In genomic region chr1:197903196-197903514, GRCh38 we compare ENCODE assay signal across 8 cellular contexts. TPM values are rescaled to one million over a fixed set of nuclear protein-coding genes. Genes with fewer than 3 reads are reported as not detected.
DNase-seq lines count a peak whose midpoint lies in the region; ATAC-seq and TF ChIP-seq lines count a peak whose summit lies in the region.

No MANE protein-coding gene starts in this region.

- H3K36me3 Mint-ChIP-seq in activated naive CD4-positive, alpha-beta T cell treated with anti-CD3 and anti-CD28 coated beads, Interleukin-2, amount 50 U/mL, for 24 hours, result no peaks in the 10 kb centered on the region
- H3K36me3 Mint-ChIP-seq in activated naive CD4-positive, alpha-beta T cell treated with anti-CD3 and anti-CD28 coated beads, Interleukin-2, amount 50 U/mL, for 72 hours, result peaks cover 0 to 10% of the 10 kb centered on the region in 2 donors

- H3K79me1 ChIP-seq in mesendoderm (ENCODE audit: low read length), result no peaks in the 10 kb centered on the region

- no peaks in the 10 kb centered on the region for H3K79me2 ChIP-seq in mesendoderm (ENCODE audit: control insufficient read depth, insufficient read depth, low read length)

- intact Hi-C loops in breast epithelium (cut with DNase I; ENCODE audit: low total_unique reads), result no loop called here

- no peaks in the 10 kb centered on the region for H3K9me3 Mint-ChIP-seq in activated naive CD4-positive, alpha-beta T cell treated with anti-CD3 and anti-CD28 coated beads, Interleukin-2, amount 50 U/mL, for 24 hours
- no peaks in the 10 kb centered on the region for H3K9me3 Mint-ChIP-seq in activated naive CD4-positive, alpha-beta T cell treated with anti-CD3 and anti-CD28 coated beads, Interleukin-2, amount 50 U/mL, for 72 hours

- no peak overlapping the region for H2AK5ac ChIP-seq in mesendoderm (ENCODE audit: low read length)

- no peak overlapping the region for H3K18ac ChIP-seq in mesendoderm (ENCODE audit: low read length)

- peak overlapping the region; percentile 77 for H3K4me2 ChIP-seq in mesendoderm (ENCODE audit: low read length)

- DNase-seq in activated naive CD4-positive, alpha-beta T cell treated with anti-CD3 and anti-CD28 coated beads, Interleukin-2, amount 50 U/mL, for 72 hours (ENCODE audit: low spot score in 2 of 2), result no peak
- DNase-seq in breast epithelium (ENCODE audit: low spot score in 2 of 2) (no peak), mesendoderm (no peak), SIG-M5 (lab: John Stamatoyannopoulos, UW) (no peak), NCI-H524 (lab: John Stamatoyannopoulos, UW) (no peak), NOMO-1 treated with dmso at 0.1 percent for 144 hours (lab: John Stamatoyannopoulos, UW; ENCODE audit: unreplicated experiment) (no peak)

- H3K56ac ChIP-seq in mesendoderm (ENCODE audit: low read length), result peak overlapping the region; percentile 77

- H3K4me3 Mint-ChIP-seq in activated naive CD4-positive, alpha-beta T cell treated with anti-CD3 and anti-CD28 coated beads, Interleukin-2, amount 50 U/mL, for 24 hours, result peak overlapping the region; percentile 93

- H3K36me3 ChIP-seq in breast epithelium (no peaks in the 10 kb centered on the region), mesendoderm (ENCODE audit: control insufficient read depth, insufficient read depth, low read length) (no peaks in the 10 kb centered on the region), urinary bladder (ENCODE audit: insufficient read depth) (no peaks in the 10 kb centered on the region)

- H3K27ac ChIP-seq in breast epithelium (peak overlapping the region; percentile 87 to 91), mesendoderm (ENCODE audit: low read depth, low read length) (no peak overlapping the region), urinary bladder (ENCODE audit: low read depth) (no peak overlapping the region)

- ATAC-seq in activated naive CD4-positive, alpha-beta T cell treated with anti-CD3 and anti-CD28 coated beads, Interleukin-2, amount 50 U/mL, for 72 hours, result no peak

- H2BK5ac ChIP-seq in mesendoderm (ENCODE audit: low read length), result no peak overlapping the region

- H3K9ac ChIP-seq in mesendoderm (ENCODE audit: low read length), result peak overlapping the region; percentile 67

- peaks cover 48% of the 10 kb centered on the region for H3K27me3 Mint-ChIP-seq in activated naive CD4-positive, alpha-beta T cell treated with anti-CD3 and anti-CD28 coated beads, Interleukin-2, amount 50 U/mL, for 24 hours

- H3K9me3 ChIP-seq in breast epithelium, result no peaks in the 10 kb centered on the region

- H2BK120ac ChIP-seq in mesendoderm (ENCODE audit: low read depth, low read length), result no peak overlapping the region

- H3K27ac Mint-ChIP-seq in activated naive CD4-positive, alpha-beta T cell treated with anti-CD3 and anti-CD28 coated beads, Interleukin-2, amount 50 U/mL, for 24 hours, result peak overlapping the region; percentile 76
- peak overlapping the region in 1 of 2 donors; percentile 36 for H3K27ac Mint-ChIP-seq in activated naive CD4-positive, alpha-beta T cell treated with anti-CD3 and anti-CD28 coated beads, Interleukin-2, amount 50 U/mL, for 72 hours

- H4K8ac ChIP-seq in mesendoderm (ENCODE audit: low read depth, low read length), result no peak overlapping the region

- H3K4me3 ChIP-seq in breast epithelium (peak overlapping the region; percentile 67 to 74 (median 72)), mesendoderm (ENCODE audit: low read length) (peak overlapping the region; percentile 48), urinary bladder (ENCODE audit: low read depth, low read length) (peak overlapping the region; percentile 86)

- no peak overlapping the region for H3K23ac ChIP-seq in mesendoderm (ENCODE audit: low read length)

- H3K4ac ChIP-seq in mesendoderm (ENCODE audit: low read depth, low read length), result no peak overlapping the region

- H3K27me3 ChIP-seq in breast epithelium (peaks cover 0 to 9% of the 10 kb centered on the region in 2 donors), mesendoderm (ENCODE audit: insufficient read depth, low read length, poor library complexity) (peaks cover 32% of the 10 kb centered on the region)

- no peak overlapping the region for H2BK15ac ChIP-seq in mesendoderm (replicated peaks; ENCODE audit: low read depth)

- H3K4me1 ChIP-seq in breast epithelium (peaks cover 0 to 3% of the 10 kb centered on the region in 2 donors), mesendoderm (ENCODE audit: control insufficient read depth, low read depth, low read length) (no peaks in the 10 kb centered on the region), urinary bladder (ENCODE audit: insufficient read depth) (no peaks in the 10 kb centered on the region)

- H3K4me1 Mint-ChIP-seq in activated naive CD4-positive, alpha-beta T cell treated with anti-CD3 and anti-CD28 coated beads, Interleukin-2, amount 50 U/mL, for 24 hours, result peaks cover 13% of the 10 kb centered on the region

- no peak for TF ChIP-seq CTCF in breast epithelium (IDR thresholded peaks at IDR 0.05)

- TF ChIP-seq POLR2A in breast epithelium (IDR thresholded peaks at IDR 0.05), result no peak

- no CpG with 5 or more reads among the region's 3 CpGs for WGBS in mesendoderm (ENCODE audit: extremely low coverage, insufficient coverage, low lambda C conversion rate)
- WGBS in urinary bladder, result 37% methylated on average over 3 of the region's 3 CpGs

- H4K5ac ChIP-seq in mesendoderm (ENCODE audit: low read length), result no peak overlapping the region

RNA-seq across cellular contexts. Expression of gene C1orf53, which starts 0.7 kb away (rescaled TPM):
- total RNA-seq in activated naive CD4-positive, alpha-beta T cell treated with anti-CD3 and anti-CD28 coated beads, Interleukin-2, amount 50 U/mL, for 72 hours, result 1 to 10 TPM in 1 of 2 donors, not detected in 1; 1.9 TPM
- total RNA-seq in breast epithelium, result 1 to 10 TPM; 2.0 to 2.6 (median 2.6) TPM
- 1.6 TPM for polyA plus RNA-seq in mesendoderm (2013, experiment 1 of 2)
- 1.8 TPM for polyA plus RNA-seq in mesendoderm (2013, experiment 2 of 2)
- 1.4 TPM for total RNA-seq in urinary bladder
- polyA plus RNA-seq in urinary bladder, result 2.2 TPM

RNA-seq across cellular contexts. Expression of gene LHX9, which starts 14.0 kb away (rescaled TPM):
- total RNA-seq in activated naive CD4-positive, alpha-beta T cell treated with anti-CD3 and anti-CD28 coated beads, Interleukin-2, amount 50 U/mL, for 72 hours, result not detected
- total RNA-seq in breast epithelium (not detected), urinary bladder (0.37 TPM)
- 0.01 TPM for polyA plus RNA-seq in mesendoderm (2013, experiment 1 of 2)
- polyA plus RNA-seq in mesendoderm (2013, experiment 2 of 2), result 0.01 TPM
- polyA plus RNA-seq in urinary bladder, result not detected

Comparison
In these comparisons a context has a peak if more than half of its experiments do, and no peak if none do; other contexts are left out.
1. H3K27ac ChIP-seq: peak in breast epithelium (2 of 2); none in mesendoderm (single experiment) and urinary bladder (single experiment).
2. Peak in every context shown above with its lines, with median percentiles within 50 percentile points of each other: H3K4me3 ChIP-seq.